ENCODE assay signal across 27 cellular contexts in genomic region chr4:106698621-106699195, GRCh38.
"Had no signal": no experiment of that assay in that cellular context is flagged by ENCODE, and none has a peak within 500 bp of the region (broad histone marks: within the 10 kb centered on the region; RNA-seq: fewer than 3 reads in every experiment).

No MANE protein-coding gene starts in this region.

- H2AFZ ChIP-seq: parathyroid adenoma had no signal

- H3K4me1 ChIP-seq: parathyroid adenoma, psoas muscle, right lobe of liver, sigmoid colon, stomach, thyroid gland, upper lobe of left lung, vagina had no signal

- H3K36me3 ChIP-seq: neutrophil, ovary, right lobe of liver, sigmoid colon, stomach, thoracic aorta, thyroid gland, tibial nerve, upper lobe of left lung, vagina had no signal

- DNase-seq: naive thymus-derived CD8-positive, alpha-beta T cell; nephron progenitor cell; nucleus accumbens; ovary; posterior cingulate gyrus; psoas muscle; right cardiac atrium; right lobe of liver; sigmoid colon; small intestine; stimulated activated CD4-positive, alpha-beta T cell treated with anti-CD3 and anti-CD28 coated beads, Interleukin-15, amount 100 ng/mL, for 24 hours; stimulated activated CD4-positive, alpha-beta T cell treated with anti-CD3 and anti-CD28 coated beads, Interleukin-2, amount 100 ng/mL, for 24 hours; stimulated activated CD4-positive, alpha-beta T cell treated with anti-CD3 and anti-CD28 coated beads, Interleukin-2, amount 100 ng/mL, for 48 hours; stimulated activated CD4-positive, alpha-beta T cell treated with anti-CD3 and anti-CD28 coated beads, Interleukin-4, amount 100 ng/mL, for 24 hours; stimulated activated naive B cell treated with anti-CD40 and anti-IgM and Interleukin-4, amounts not matched to agents 10 μg/mL and 1 μg/mL and 100 μg/mL, for 72 hours; stimulated activated naive CD4-positive, alpha-beta T cell treated with Interleukin-2 at 50 U/mL for 16 hours; stomach; thyroid gland; trophoblast cell; upper lobe of left lung had no signal

- H3K79me2 ChIP-seq: parathyroid adenoma had no signal

- ATAC-seq: naive thymus-derived CD8-positive, alpha-beta T cell; natural killer cell treated with Interleukin-12 subunit alpha and Interleukin-12 subunit beta and Interleukin-15 and Interleukin-18, amount 100 ng/mL, for 72 hours; psoas muscle; right cardiac atrium; right lobe of liver; stimulated activated effector memory CD8-positive, alpha-beta T cell treated with anti-CD3 and anti-CD28 coated beads, Interleukin-12 subunit alpha, Interleukin-12 subunit beta, amount 100 ng/mL, for 72 hours; stimulated activated naive B cell treated with anti-CD40 and anti-IgM and Interleukin-4, amounts not matched to agents 10 μg/mL and 1 μg/mL and 100 μg/mL, for 72 hours had no signal

- H3K27ac ChIP-seq: neutrophil, ovary, parathyroid adenoma, psoas muscle, right lobe of liver, sigmoid colon, stomach, thoracic aorta, thyroid gland, tibial nerve, upper lobe of left lung, vagina had no signal

- H3K27me3 ChIP-seq: neutrophil, ovary, right lobe of liver, sigmoid colon, stomach, thyroid gland, tibial nerve, upper lobe of left lung, vagina had no signal

- H3K4me3 ChIP-seq: ovary, psoas muscle, right lobe of liver, sigmoid colon, stomach, thoracic aorta, thyroid gland, tibial nerve, upper lobe of left lung, vagina had no signal

- H3K9me3 ChIP-seq: neutrophil, ovary, psoas muscle, right lobe of liver, sigmoid colon, thoracic aorta, thyroid gland, upper lobe of left lung, vagina had no signal

- H3K9ac ChIP-seq: parathyroid adenoma had no signal
